ENCODE assay signal across 1 cellular context in genomic region chr1:12464028-12464427, GRCh38.
TF ChIP-seq lines count a peak whose summit lies in the region.

No MANE protein-coding gene starts in this region.

TF ChIP-seq in K562, 482 proteins besides CTCF, POLR2A, EP300 and RAD21 (continued from another document):
- TF ChIP-seq, protein P1, sequence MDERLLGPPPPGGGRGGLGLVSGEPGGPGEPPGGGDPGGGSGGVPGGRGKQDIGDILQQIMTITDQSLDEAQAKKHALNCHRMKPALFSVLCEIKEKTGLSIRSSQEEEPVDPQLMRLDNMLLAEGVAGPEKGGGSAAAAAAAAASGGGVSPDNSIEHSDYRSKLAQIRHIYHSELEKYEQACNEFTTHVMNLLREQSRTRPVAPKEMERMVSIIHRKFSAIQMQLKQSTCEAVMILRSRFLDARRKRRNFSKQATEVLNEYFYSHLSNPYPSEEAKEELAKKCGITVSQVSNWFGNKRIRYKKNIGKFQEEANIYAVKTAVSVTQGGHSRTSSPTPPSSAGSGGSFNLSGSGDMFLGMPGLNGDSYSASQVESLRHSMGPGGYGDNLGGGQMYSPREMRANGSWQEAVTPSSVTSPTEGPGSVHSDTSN (CRISPR knock-in tag; IDR thresholded peaks at IDR 0.05; ENCODE audit: low read depth) = no peak
- TF ChIP-seq, protein P1 (tag; conservative IDR thresholded peaks at IDR 0.05; ENCODE audit: low read depth) = 0 out of 2 replicates have a peak, but pooled peaks have one; percentile 9
- TF ChIP-seq ZNF232 (CRISPR knock-in tag; IDR thresholded peaks at IDR 0.05) = no peak
TF ChIP-seq in K562: peak in this region for 8.
